Comparison of ENCODE assay signal across 21 cellular contexts in the genomic region with DNA sequence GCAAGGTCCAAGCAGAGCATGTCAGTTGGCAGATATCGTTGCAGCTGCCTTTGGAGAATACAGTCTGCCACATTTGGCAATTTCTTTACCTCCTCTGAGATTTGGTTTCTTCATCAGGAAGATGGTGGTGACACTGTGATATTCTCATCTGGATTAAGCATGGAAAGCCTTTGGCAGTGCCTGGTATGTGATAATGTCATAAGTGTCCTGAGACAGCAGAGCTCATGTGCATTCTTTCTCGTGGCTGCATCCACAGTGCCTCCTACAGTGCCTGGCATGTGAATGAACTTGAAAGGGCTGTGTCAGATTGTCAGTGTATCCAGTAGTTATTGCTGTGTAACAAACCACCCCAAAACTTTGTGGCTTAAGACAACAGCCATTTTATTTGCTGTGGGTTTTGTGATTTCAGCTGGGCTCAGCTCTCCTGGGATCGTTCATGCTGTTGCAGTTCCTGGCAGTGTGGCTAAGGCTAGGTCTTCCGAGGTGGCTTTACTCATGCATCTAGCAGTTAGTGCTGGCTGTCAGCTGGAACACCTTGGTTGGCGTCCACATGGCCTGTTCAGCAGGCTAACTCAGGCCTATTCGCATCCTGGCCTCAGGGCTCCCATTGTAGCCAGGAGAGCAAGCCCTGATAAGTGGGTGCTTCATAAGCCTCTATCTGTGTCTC. TPM values are rescaled to one million over a fixed set of nuclear protein-coding genes. Genes with fewer than 3 reads are reported as not detected.
DNase-seq lines count a peak whose midpoint lies in the region; ATAC-seq and FAIRE-seq lines count a peak whose summit lies in the region.
"Had no signal": no experiment of that assay in that cellular context is flagged by ENCODE, and none has a peak within 500 bp of the region (broad histone marks: within the 10 kb centered on the region; RNA-seq: fewer than 3 reads in every experiment).

No MANE protein-coding gene starts in this region.

- no peak overlapping the region for H2BK15ac ChIP-seq in neuronal stem cell (ENCODE audit: low read length)

- no peaks in the 10 kb centered on the region for H3K9me3 ChIP-seq in neuronal stem cell (replicated peaks in 1 of 2; ENCODE audit: control insufficient read depth in 2 of 2, insufficient read depth in 1 of 2, low read depth in 1 of 2, low read length in 2 of 2)
- no peaks in the 10 kb centered on the region for H3K9me3 ChIP-seq in small intestine (ENCODE audit: control insufficient read depth, low read depth)
- H3K9me3 ChIP-seq: esophagus squamous epithelium, tibial nerve had no signal

- H3K4me3 ChIP-seq in ACC112 (ENCODE audit: low read depth, low read length) (no peak overlapping the region), neuronal stem cell (ENCODE audit: low read length in 2 of 2) (no peak overlapping the region), small intestine (ENCODE audit: low read depth in 1 of 2, low read length in 2 of 2) (no peak overlapping the region)
- H3K4me3 ChIP-seq: esophagus squamous epithelium, K562, tibial nerve had no signal

- DNase-seq in RPMI7951 (ENCODE audit: low read depth) (peak; percentile 37), fibroblast of gingiva (ENCODE audit: low read depth) (peak; percentile 86), neuronal stem cell (ENCODE audit: low spot score) (no peak), NCI-H524 treated with DMSO at 0.1 percent for 48 hours (lab: John Stamatoyannopoulos, UW) (no peak), small intestine (no peak)
- DNase-seq: ACHN; caudate nucleus; CD4-positive, CD25-positive, alpha-beta regulatory T cell; DND-41; esophagus squamous epithelium; H7; NCI-H2029; NCI-H510A treated with DMSO at 0.1 percent for 48 hours; nephron progenitor cell; SIG-M5 had no signal

- H2BK5ac ChIP-seq in neuronal stem cell (ENCODE audit: low read length), result no peak overlapping the region

- no peak for FAIRE-seq in small intestine (lab: Jason Lieb, UNC)
- FAIRE-seq: K562 had no signal

- H2BK120ac ChIP-seq in neuronal stem cell (ENCODE audit: low read depth, low read length), result no peak overlapping the region

- peak overlapping the region; percentile 99 for H3K27ac ChIP-seq in ACC112 (ENCODE audit: low read depth, low read length)
- no peak overlapping the region for H3K27ac ChIP-seq in neuronal stem cell (replicated peaks; ENCODE audit: low read length)
- H3K27ac ChIP-seq in small intestine (ENCODE audit: low read depth in 1 of 2, low read length in 1 of 2), result no peak overlapping the region

- no peak overlapping the region for H2AFZ ChIP-seq in ACC112 (ENCODE audit: low read length, unreplicated experiment)
- H2AFZ ChIP-seq in neuronal stem cell (ENCODE audit: low read length), result no peak overlapping the region

- H3K14ac ChIP-seq in neuronal stem cell (ENCODE audit: low read length), result peak overlapping the region; percentile 1

- H3K79me2 ChIP-seq in ACC112 (ENCODE audit: control insufficient read depth, insufficient read depth, low read length, unreplicated experiment), result peaks cover 3% of the 10 kb centered on the region

- H3K18ac ChIP-seq in neuronal stem cell (ENCODE audit: low read length), result no peak overlapping the region

- H3K36me3 ChIP-seq in ACC112 (ENCODE audit: insufficient read depth, low read length) (no peaks in the 10 kb centered on the region), neuronal stem cell (replicated peaks in 1 of 2; ENCODE audit: control insufficient read depth in 2 of 2, insufficient read depth in 2 of 2, low read length in 2 of 2) (no peaks in the 10 kb centered on the region), small intestine (ENCODE audit: control insufficient read depth in 2 of 2, insufficient read depth in 2 of 2, low read length in 2 of 2) (no peaks in the 10 kb centered on the region)
- H3K36me3 ChIP-seq: esophagus squamous epithelium, tibial nerve had no signal

- no peak overlapping the region for H4K8ac ChIP-seq in neuronal stem cell (ENCODE audit: low read depth, low read length)

- no peaks in the 10 kb centered on the region for H3K79me1 ChIP-seq in neuronal stem cell (ENCODE audit: low read depth, low read length)

- no peak overlapping the region for H3K23ac ChIP-seq in neuronal stem cell (ENCODE audit: low read depth, low read length, poor library complexity)

- ATAC-seq in GM21576 (IDR thresholded peaks at IDR 0.05; ENCODE audit: unreplicated experiment) (no peak), GM18861 (IDR thresholded peaks at IDR 0.05; ENCODE audit: unreplicated experiment) (no peak)
- ATAC-seq: activated CD4-positive, CD25-positive, alpha-beta regulatory T cell treated with anti-CD3 and anti-CD28 coated beads, Interleukin-2, amount 50 U/mL, for 24 hours; K562 had no signal

- no peak overlapping the region for H3K4me2 ChIP-seq in neuronal stem cell (ENCODE audit: insufficient read depth, low read length, poor library complexity, severe bottlenecking)

- H2AK5ac ChIP-seq in neuronal stem cell (ENCODE audit: low read depth, low read length), result no peak overlapping the region

- no CpG with 5 or more reads among the region's 6 CpGs for WGBS in neuronal stem cell (ENCODE audit: extremely low coverage in 2 of 2, insufficient read length in 2 of 2, insufficient replicate concordance in 1 of 2), 2 donors
- 87 to 94% (median 88%) methylated on average over 6 of the region's 6 CpGs for WGBS in small intestine, 3 donors

- H3K27me3 ChIP-seq in ACC112 (ENCODE audit: insufficient read depth, low read length), result no peaks in the 10 kb centered on the region
- no peaks in the 10 kb centered on the region for H3K27me3 ChIP-seq in neuronal stem cell (ENCODE audit: control insufficient read depth in 3 of 3, insufficient read depth in 3 of 3, low read depth in 1 of 3, low read length in 3 of 3)
- no peaks in the 10 kb centered on the region for H3K27me3 ChIP-seq in small intestine (ENCODE audit: control insufficient read depth in 2 of 2, insufficient read depth in 2 of 2, low read length in 2 of 2)
- H3K27me3 ChIP-seq: esophagus squamous epithelium, tibial nerve had no signal

- H3K9ac ChIP-seq in neuronal stem cell (ENCODE audit: low read depth, low read length, poor library complexity), result no peak overlapping the region

- H3K4me1 ChIP-seq in ACC112 (ENCODE audit: control insufficient read depth, insufficient read depth, low read length, unreplicated experiment), result peaks cover 43% of the 10 kb centered on the region
- peaks cover 5 to 16% of the 10 kb centered on the region in 2 donors for H3K4me1 ChIP-seq in neuronal stem cell (ENCODE audit: control insufficient read depth in 2 of 2, insufficient read depth in 1 of 2, low read depth in 1 of 2, low read length in 2 of 2)
- no peaks in the 10 kb centered on the region for H3K4me1 ChIP-seq in small intestine (ENCODE audit: control insufficient read depth in 2 of 2, insufficient read depth in 1 of 2, low read depth in 1 of 2, low read length in 1 of 2)

- H4K91ac ChIP-seq in neuronal stem cell (ENCODE audit: low read depth, low read length, poor library complexity), result no peak overlapping the region

- H3K4ac ChIP-seq in neuronal stem cell (ENCODE audit: low read length), result no peak overlapping the region

- no peak overlapping the region for H2BK12ac ChIP-seq in neuronal stem cell (ENCODE audit: low read length)

RNA-seq across cellular contexts. Expression of gene MICAL2, which starts 35.7 kb away (rescaled TPM):
- 58.6 TPM in 2 replicates for total RNA-seq in RPMI7951 (2014; rRNA removed; shearing (Covaris generic))
- polyA plus RNA-seq in neuronal stem cell (2013, experiment 1 of 2), result 0.36 TPM
- polyA plus RNA-seq in neuronal stem cell (2013, experiment 2 of 2), result 0.26 TPM
- polyA plus RNA-seq in small intestine, result 10 to 100 TPM; 15.9 to 29.1 (median 22.2) TPM

Comparison
In these comparisons a context has a peak if more than half of its experiments do, and no peak if none do; other contexts are left out.
1. DNase-seq: peak in RPMI7951 (single experiment) and fibroblast of gingiva (single experiment); none in neuronal stem cell (single experiment), NCI-H524 treated with DMSO at 0.1 percent for 48 hours (single experiment) and small intestine (single experiment).